9 cellular contexts compared by ENCODE assay signal in genomic region chr1:187114788-187115187, GRCh38.
"Had no signal": no experiment of that assay in that cellular context is flagged by ENCODE, and none has a peak within 500 bp of the region (broad histone marks: within the 10 kb centered on the region; RNA-seq: fewer than 3 reads in every experiment).

No MANE protein-coding gene starts in this region.

- H2AFZ ChIP-seq: GM23338 had no signal

- H3K27ac ChIP-seq: KMS-11 had no signal

- ATAC-seq: GM23338 had no signal

- DNase-seq: H9, HCEC 1CT, HFFc6, KBM-7 had no signal

- H3K4me3 ChIP-seq: GM23338 had no signal

- H3K9ac ChIP-seq: KMS-11 had no signal

- H3K4me2 ChIP-seq: GM23338, KMS-11 had no signal

- FAIRE-seq: H1, H54, HTR-8/SVneo had no signal
